1 cellular context compared by ENCODE assay signal in the genomic region with DNA sequence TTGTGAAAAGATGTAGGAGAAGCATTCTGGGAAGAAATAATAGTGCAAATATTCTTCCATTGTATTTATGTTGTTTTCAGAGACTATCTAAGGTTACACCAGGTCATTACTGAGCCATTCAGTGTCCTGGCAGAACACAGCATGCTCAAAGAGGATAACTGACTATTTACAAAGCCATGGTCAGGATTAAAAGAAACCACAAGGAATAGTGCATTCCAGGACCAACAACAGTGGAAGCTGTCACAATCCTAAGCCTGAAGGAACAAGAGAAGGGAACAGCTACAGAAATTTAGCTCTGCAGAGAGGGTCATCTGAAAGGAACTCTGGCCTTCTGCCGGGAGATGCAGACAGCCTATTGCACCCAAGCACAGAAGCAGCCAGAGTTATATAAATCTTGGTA.
TF ChIP-seq lines count a peak whose summit lies in the region.

No MANE protein-coding gene starts in this region.

TF ChIP-seq in K562, 482 proteins besides CTCF, POLR2A, EP300 and RAD21:
- TF ChIP-seq NFIC (IDR thresholded peaks at IDR 0.05) = peak; percentile 66
- no peak for TF ChIP-seq HNRNPH1 (optimal IDR thresholded peaks at IDR 0.05; ENCODE audit: low read depth, low read length)
- peak in 1 of 2 experiments; percentile 78 for TF ChIP-seq AFF1 (IDR thresholded peaks at IDR 0.05; ENCODE audit: low read depth in 1 of 2, partially characterized antibody in 2 of 2)
